Comparison of ENCODE assay signal across 9 cellular contexts in genomic region chr6:35603326-35604202, GRCh38.
DNase-seq lines count a peak whose midpoint lies in the region; ATAC-seq and TF ChIP-seq lines count a peak whose summit lies in the region.
"Had no signal": no experiment of that assay in that cellular context is flagged by ENCODE, and none has a peak within 500 bp of the region (broad histone marks: within the 10 kb centered on the region; RNA-seq: fewer than 3 reads in every experiment).

No MANE protein-coding gene starts in this region.

- intact Hi-C loops in upper lobe of right lung (cut with DNase I), result no loop called here

- peaks cover 76% of the 10 kb centered on the region for H3K4me1 Mint-ChIP-seq in activated T-cell treated with anti-CD3 and anti-CD28 coated beads, Interleukin-2, amount 50 U/mL, for 24 hours (ENCODE audit: low read depth)
- peaks cover 14% of the 10 kb centered on the region for H3K4me1 Mint-ChIP-seq in memory B cell

- TF ChIP-seq CTCF in cardiac fibroblast (IDR thresholded peaks at IDR 0.05; ENCODE audit: low read depth, low read length), result no peak
- no peak for TF ChIP-seq CTCF in upper lobe of right lung (IDR thresholded peaks at IDR 0.05)

- H3K36me3 Mint-ChIP-seq in activated T-cell treated with anti-CD3 and anti-CD28 coated beads, Interleukin-2, amount 50 U/mL, for 24 hours (ENCODE audit: low read depth), result peaks cover 65% of the 10 kb centered on the region
- H3K36me3 Mint-ChIP-seq in memory B cell, result peaks cover 3% of the 10 kb centered on the region

- H3K27ac ChIP-seq in upper lobe of right lung, result peak overlapping the region; percentile 88

- peaks cover 57% of the 10 kb centered on the region for H3K4me1 ChIP-seq in upper lobe of right lung

- ATAC-seq in memory B cell (ENCODE audit: low read depth) (no peak), upper lobe of right lung (no peak)

- H3K27me3 ChIP-seq in upper lobe of right lung, result no peaks in the 10 kb centered on the region

- H3K27me3 Mint-ChIP-seq in activated T-cell treated with anti-CD3 and anti-CD28 coated beads, Interleukin-2, amount 50 U/mL, for 24 hours, result no peaks in the 10 kb centered on the region
- no peaks in the 10 kb centered on the region for H3K27me3 Mint-ChIP-seq in memory B cell

- no peak overlapping the region for H3K4me3 Mint-ChIP-seq in activated T-cell treated with anti-CD3 and anti-CD28 coated beads, Interleukin-2, amount 50 U/mL, for 24 hours
- H3K4me3 Mint-ChIP-seq in memory B cell, result no peak overlapping the region

- H3K9me3 ChIP-seq in upper lobe of right lung, result no peaks in the 10 kb centered on the region

- peaks cover 44% of the 10 kb centered on the region for H3K36me3 ChIP-seq in upper lobe of right lung

- H3K9me3 Mint-ChIP-seq in activated T-cell treated with anti-CD3 and anti-CD28 coated beads, Interleukin-2, amount 50 U/mL, for 24 hours, result no peaks in the 10 kb centered on the region
- no peaks in the 10 kb centered on the region for H3K9me3 Mint-ChIP-seq in memory B cell

- peak overlapping the region; percentile 79 for H3K27ac Mint-ChIP-seq in activated T-cell treated with anti-CD3 and anti-CD28 coated beads, Interleukin-2, amount 50 U/mL, for 24 hours
- H3K27ac Mint-ChIP-seq in memory B cell, result peak overlapping the region; percentile 92

- no peak for DNase-seq in activated T-cell treated with anti-CD3 and anti-CD28 coated beads, Interleukin-2, amount 50 U/mL, for 24 hours
- no peak for DNase-seq in activated T-cell treated with anti-CD3 and anti-CD28 coated beads for 4 hours
- peak; percentile 44 to 53 for DNase-seq in cardiac fibroblast (ENCODE audit: low read depth in 2 of 2)
- no peak for DNase-seq in memory B cell (ENCODE audit: low spot score in 2 of 2)
- DNase-seq in upper lobe of right lung, result no peak
- DNase-seq in globus pallidus (ENCODE audit: low spot score), result no peak
- no peak for DNase-seq in activated gamma-delta T cell treated with Interleukin-2 at 50 U/mL for 16 hours
- DNase-seq in AG08396 (ENCODE audit: low spot score), result no peak
- DNase-seq: SHP77 had no signal

- H3K4me3 ChIP-seq in cardiac fibroblast (replicated peaks in 1 of 2; ENCODE audit: low read depth in 2 of 2, low read length in 2 of 2) (no peak overlapping the region), upper lobe of right lung (no peak overlapping the region)

Comparison
In these comparisons a context has a peak if more than half of its experiments do, and no peak if none do; other contexts are left out.
1. DNase-seq: peak in cardiac fibroblast (2 of 2); none in activated T-cell treated with anti-CD3 and anti-CD28 coated beads, Interleukin-2, amount 50 U/mL, for 24 hours (single experiment), activated T-cell treated with anti-CD3 and anti-CD28 coated beads for 4 hours (single experiment), memory B cell (0 of 2), upper lobe of right lung (single experiment), globus pallidus (single experiment), activated gamma-delta T cell treated with Interleukin-2 at 50 U/mL for 16 hours (single experiment) and AG08396 (single experiment).